ENCODE assay signal across 8 cellular contexts in the genomic region with DNA sequence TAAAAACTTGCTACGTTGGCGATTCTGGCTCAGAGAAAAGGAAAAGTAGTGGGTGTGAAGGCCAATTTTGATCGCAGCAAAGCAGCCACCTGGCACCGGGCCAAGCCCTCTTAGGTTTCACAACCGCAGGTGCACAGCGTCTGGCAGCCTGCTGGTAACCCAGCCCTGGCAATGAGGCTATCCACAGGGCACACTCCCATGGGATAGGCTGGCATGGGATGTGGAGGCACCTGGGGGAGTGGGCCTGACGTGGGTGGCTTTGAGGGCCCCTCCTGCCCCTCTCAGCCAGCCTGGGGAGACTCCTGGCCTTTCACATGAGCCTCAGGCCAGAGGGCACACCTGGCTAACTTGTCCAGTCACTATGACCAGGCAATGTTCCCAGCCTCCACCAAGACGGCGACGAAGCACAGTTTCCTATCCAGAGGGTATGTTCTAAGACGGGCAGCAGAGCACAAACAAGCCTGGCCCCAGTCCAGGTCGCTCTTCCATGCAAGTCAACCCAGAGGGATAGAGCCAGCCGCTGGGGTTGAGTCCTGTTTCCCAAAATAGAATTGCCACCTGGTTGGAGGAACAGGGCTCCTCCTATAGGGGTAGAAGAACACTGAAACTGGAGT. TPM values are rescaled to one million over a fixed set of nuclear protein-coding genes. Genes with fewer than 3 reads are reported as not detected.
A peak's percentile ranks its signal among the peaks of the same experiment; 100 is the strongest.
DNase-seq lines count a peak whose midpoint lies in the region; ATAC-seq and TF ChIP-seq lines count a peak whose summit lies in the region.

No MANE protein-coding gene starts in this region.

- no peak for TF ChIP-seq POLR2A in sigmoid colon (IDR thresholded peaks at IDR 0.05)

- H3K9me3 ChIP-seq in lower lobe of right lung (no peaks in the 10 kb centered on the region), sigmoid colon (no peaks in the 10 kb centered on the region)

- H3K4me3 Mint-ChIP-seq in activated T-helper 17 cell treated with anti-CD3 and anti-CD28 coated beads, Interleukin-2, amount 50 U/mL, for 72 hours: no peak overlapping the region
- no peak overlapping the region for H3K4me3 Mint-ChIP-seq in natural killer cell

- H3K36me3 ChIP-seq in lower lobe of right lung (peaks cover 3% of the 10 kb centered on the region), sigmoid colon (peaks cover 0 to 31% (median 0%) of the 10 kb centered on the region in 4 donors)

- TF ChIP-seq EP300 in sigmoid colon (IDR thresholded peaks at IDR 0.05): no peak

- H3K27me3 ChIP-seq in lower lobe of right lung (ENCODE audit: low read depth) (no peaks in the 10 kb centered on the region), sigmoid colon (no peaks in the 10 kb centered on the region)

- H3K4me1 ChIP-seq in lower lobe of right lung (peaks cover 18% of the 10 kb centered on the region), sigmoid colon (peaks cover 0 to 7% (median 0%) of the 10 kb centered on the region in 4 donors)

- H3K27ac ChIP-seq in lower lobe of right lung (no peak overlapping the region), sigmoid colon (no peak overlapping the region)

- H3K4me1 Mint-ChIP-seq in activated T-helper 17 cell treated with anti-CD3 and anti-CD28 coated beads, Interleukin-2, amount 50 U/mL, for 72 hours: no peaks in the 10 kb centered on the region
- peaks cover 0 to 2% of the 10 kb centered on the region in 2 donors for H3K4me1 Mint-ChIP-seq in natural killer cell

- 13 to 42% methylated on average over 13 of the region's 13 CpGs for WGBS in sigmoid colon, 2 donors

- TF ChIP-seq CTCF in lower lobe of right lung (IDR thresholded peaks at IDR 0.05) (no peak), sigmoid colon (IDR thresholded peaks at IDR 0.05) (no peak), natural killer cell (IDR thresholded peaks at IDR 0.05) (no peak)

- DNase-seq in DMS79 (lab: John Stamatoyannopoulos, UW) (peak; percentile 96), NCI-H2171 (lab: John Stamatoyannopoulos, UW) (peak; percentile 100), lower lobe of right lung (peak; percentile 87), sigmoid colon (no peak), natural killer cell (no peak)
- peak; percentile 14 to 23 for DNase-seq in activated T-helper 1 cell treated with anti-CD3 and anti-CD28 coated beads, Interleukin-2, amount 50 U/mL, for 16 hours (ENCODE audit: low read depth in 1 of 2, low spot score in 1 of 2)

- H3K27me3 Mint-ChIP-seq in activated T-helper 17 cell treated with anti-CD3 and anti-CD28 coated beads, Interleukin-2, amount 50 U/mL, for 72 hours: peaks cover 5% of the 10 kb centered on the region
- H3K27me3 Mint-ChIP-seq in natural killer cell (ENCODE audit: low read depth in 2 of 2): peaks cover 2 to 15% of the 10 kb centered on the region in 2 donors

- no peaks in the 10 kb centered on the region for H3K9me3 Mint-ChIP-seq in activated T-helper 17 cell treated with anti-CD3 and anti-CD28 coated beads, Interleukin-2, amount 50 U/mL, for 72 hours
- no peaks in the 10 kb centered on the region for H3K9me3 Mint-ChIP-seq in natural killer cell

- intact Hi-C loops in lower lobe of right lung (cut with DNase I): no loop called here
- intact Hi-C loops in sigmoid colon (cut with DNase I): loop anchor here (10.0 kb wide), 1 partner anchor 46 kb away; no protein-coding TSS in a partner anchor
- intact Hi-C loops in natural killer cell (cut with micrococcal nuclease): no loop called here

- no peak overlapping the region for H3K27ac Mint-ChIP-seq in activated T-helper 17 cell treated with anti-CD3 and anti-CD28 coated beads, Interleukin-2, amount 50 U/mL, for 72 hours
- H3K27ac Mint-ChIP-seq in natural killer cell: no peak overlapping the region

- H3K4me3 ChIP-seq in lower lobe of right lung: no peak overlapping the region
- H3K4me3 ChIP-seq in sigmoid colon: no peak overlapping the region

- ATAC-seq in HG02678 (IDR thresholded peaks at IDR 0.05; ENCODE audit: unreplicated experiment) (peak; percentile 56), lower lobe of right lung (peak; percentile 82 to 88), natural killer cell (no peak)
- ATAC-seq in activated T-helper 17 cell treated with anti-CD3 and anti-CD28 coated beads, Interleukin-2, amount 50 U/mL, for 72 hours (replicated peaks): no peak

- H3K36me3 Mint-ChIP-seq in activated T-helper 17 cell treated with anti-CD3 and anti-CD28 coated beads, Interleukin-2, amount 50 U/mL, for 72 hours (ENCODE audit: low read depth): no peaks in the 10 kb centered on the region
- no peaks in the 10 kb centered on the region for H3K36me3 Mint-ChIP-seq in natural killer cell

RNA-seq across cellular contexts. Expression of gene CMBL, which starts 19.0 kb away (rescaled TPM):
- 21.7 TPM for total RNA-seq in lower lobe of right lung
- total RNA-seq in sigmoid colon: 10 to 100 TPM in 3 of 4 donors, 1 to 10 TPM in 1; 8.1 to 21.3 (median 11.4) TPM
- 100 to 1,000 TPM in 2 of 3 donors, 10 to 100 TPM in 1; 85.8 to 261 (median 169) TPM for polyA plus RNA-seq in sigmoid colon
- under 1 TPM; 0.80 to 0.82 TPM for total RNA-seq in activated T-helper 17 cell treated with anti-CD3 and anti-CD28 coated beads, Interleukin-2, amount 50 U/mL, for 72 hours
- total RNA-seq in natural killer cell: 1 to 10 TPM in 1 of 3 donors, under 1 TPM in 1, not detected in 1; 0.45 to 1.0 TPM

RNA-seq across cellular contexts. Expression of gene CCT5, which starts 38.6 kb away (rescaled TPM):
- total RNA-seq in lower lobe of right lung (116 TPM), sigmoid colon (100 to 1,000 TPM in 2 of 4 donors, 10 to 100 TPM in 2; 63.4 to 124 (median 107) TPM), natural killer cell (10 to 100 TPM; 62.2 to 88.0 (median 73.5) TPM)
- 100 to 1,000 TPM; 119 to 198 (median 166) TPM for polyA plus RNA-seq in sigmoid colon
- 100 to 1,000 TPM; 188 to 476 TPM for total RNA-seq in activated T-helper 17 cell treated with anti-CD3 and anti-CD28 coated beads, Interleukin-2, amount 50 U/mL, for 72 hours

RNA-seq across cellular contexts. Expression of gene ATPSCKMT, which starts 39.0 kb away (rescaled TPM):
- total RNA-seq in lower lobe of right lung (13.1 TPM), sigmoid colon (10 to 100 TPM; 16.8 to 36.3 (median 22.6) TPM), natural killer cell (10 to 100 TPM; 11.8 to 15.1 (median 13.0) TPM)
- polyA plus RNA-seq in sigmoid colon: 10 to 100 TPM in 2 of 3 donors, 1 to 10 TPM in 1; 4.8 to 11.6 (median 10.6) TPM
- total RNA-seq in activated T-helper 17 cell treated with anti-CD3 and anti-CD28 coated beads, Interleukin-2, amount 50 U/mL, for 72 hours: 10 to 100 TPM; 12.9 to 24.9 TPM

Comparison
In these comparisons a context has a peak if more than half of its experiments do, and no peak if none do; other contexts are left out.
1. DNase-seq: peak in DMS79 (single experiment), NCI-H2171 (single experiment), activated T-helper 1 cell treated with anti-CD3 and anti-CD28 coated beads, Interleukin-2, amount 50 U/mL, for 16 hours (2 of 2) and lower lobe of right lung (single experiment); none in sigmoid colon (single experiment) and natural killer cell (single experiment).
2. ATAC-seq: peak in HG02678 (single experiment) and lower lobe of right lung (2 of 2); none in activated T-helper 17 cell treated with anti-CD3 and anti-CD28 coated beads, Interleukin-2, amount 50 U/mL, for 72 hours (single experiment) and natural killer cell (0 of 3).
3. RNA of gene CMBL, which starts 19.0 kb away (total RNA-seq): 21.7 TPM in lower lobe of right lung (single experiment) and 8.1 to 21.3 TPM in sigmoid colon; 0.80 to 0.82 TPM in activated T-helper 17 cell treated with anti-CD3 and anti-CD28 coated beads, Interleukin-2, amount 50 U/mL, for 72 hours and 0.45 to 1.0 TPM in natural killer cell; every median in the first group is over 4 times any median in the second.